Comparison of ENCODE assay signal across 8 cellular contexts in the genomic region with DNA sequence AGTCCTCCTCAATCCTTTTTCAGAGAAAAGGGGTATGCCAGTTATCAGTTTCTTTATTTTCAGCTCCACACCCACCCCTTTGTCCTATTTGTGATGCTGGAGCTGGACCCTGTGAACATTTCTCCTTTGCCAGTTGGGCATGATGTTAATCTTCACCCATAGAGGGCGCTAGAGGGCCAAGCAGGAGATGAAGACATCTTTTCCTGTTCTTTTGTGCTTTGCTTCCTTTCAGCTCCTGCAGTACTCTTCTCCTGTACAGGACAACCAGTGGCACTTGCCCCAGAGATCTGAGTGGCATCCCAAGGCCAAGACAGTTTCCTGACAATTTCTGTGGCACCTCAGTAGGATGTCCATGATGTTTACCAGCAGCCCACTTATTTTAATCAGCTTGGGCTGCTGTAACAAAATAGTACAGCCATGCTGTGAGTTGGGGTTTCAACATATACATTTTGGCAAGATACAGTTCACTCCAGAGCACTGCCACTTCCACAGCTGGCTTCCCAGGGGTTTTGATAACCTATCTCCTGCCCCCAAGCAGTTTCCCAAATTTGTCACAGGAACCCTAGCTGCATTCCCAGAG. TPM values are rescaled to one million over a fixed set of nuclear protein-coding genes. Genes with fewer than 3 reads are reported as not detected.
DNase-seq lines count a peak whose midpoint lies in the region; ATAC-seq lines count a peak whose summit lies in the region.

No MANE protein-coding gene starts in this region.

- H3K27ac ChIP-seq in SJCRH30, result no peak overlapping the region

- H3K4me3 ChIP-seq in SJCRH30, result no peak overlapping the region

- no peaks in the 10 kb centered on the region for H3K4me1 ChIP-seq in SJCRH30

- no peak for ATAC-seq in GM18511 (IDR thresholded peaks at IDR 0.05; ENCODE audit: unreplicated experiment)

- no peaks in the 10 kb centered on the region; the same call in 1 of the 2 replicates for H3K27me3 ChIP-seq in SJCRH30

- H3K9me3 ChIP-seq in SJCRH30 (replicated peaks), result no peaks in the 10 kb centered on the region

- H3K36me3 ChIP-seq in SJCRH30, result no peaks in the 10 kb centered on the region

- peak; percentile 77 for DNase-seq in EH (ENCODE audit: low read depth)
- DNase-seq in LHCN-M2 (ENCODE audit: low read depth), result peak; percentile 60
- peak; percentile 69 to 87 for DNase-seq in SJCRH30
- peak; percentile 27 for DNase-seq in activated naive CD4-positive, alpha-beta T cell treated with anti-CD3 and anti-CD28 coated beads, Interleukin-2, amount 50 U/mL, for 16 hours
- peak; percentile 63 for DNase-seq in iPS DF 19.7 (ENCODE audit: low read depth, low spot score)
- peak; percentile 53 for DNase-seq in stimulated activated CD4-positive, alpha-beta T cell treated with anti-CD3 and anti-CD28 coated beads, Interleukin-1b, Interleukin-23, amount 100 ng/mL, for 48 hours
- DNase-seq in mesenteric fat pad (ENCODE audit: low spot score), result no peak

RNA-seq across cellular contexts. Expression of a gene that starts 4.6 kb away (rescaled TPM):
- not detected in 2 replicates for total RNA-seq in LHCN-M2 (2014; rRNA removed)
- 3.7 TPM for polyA plus RNA-seq in LHCN-M2 (2012)
- not detected in 2 replicates for total RNA-seq in SJCRH30 (2014; rRNA removed; shearing (Covaris generic))
- total RNA-seq in mesenteric fat pad, result 700 TPM

RNA-seq across cellular contexts. Expression of a gene that starts 7.3 kb away (rescaled TPM):
- total RNA-seq in LHCN-M2 (2014; rRNA removed), result not detected in 2 replicates
- not detected for polyA plus RNA-seq in LHCN-M2 (2012)
- total RNA-seq in SJCRH30 (2014; rRNA removed; shearing (Covaris generic)), result not detected in 2 replicates
- total RNA-seq in mesenteric fat pad, result 4.1 TPM

RNA-seq across cellular contexts. Expression of a gene that starts 22.2 kb away (rescaled TPM):
- total RNA-seq in LHCN-M2 (2014; rRNA removed), result 1.7 and 1.9 TPM in 2 replicates
- polyA plus RNA-seq in LHCN-M2 (2012), result 24.0 TPM
- total RNA-seq in SJCRH30 (2014; rRNA removed; shearing (Covaris generic)), result not detected in 2 replicates
- 5,251 TPM for total RNA-seq in mesenteric fat pad

Comparison
In these comparisons a context has a peak if more than half of its experiments do, and no peak if none do; other contexts are left out.
1. RNA of a gene that starts 4.6 kb away (total RNA-seq): 700 TPM in mesenteric fat pad (single experiment); not detected in LHCN-M2 and not detected in SJCRH30; every median in the first group is over 100 times any median in the second.
2. RNA of a gene that starts 22.2 kb away (total RNA-seq): 5,251 TPM in mesenteric fat pad (single experiment); 1.7 to 1.9 TPM in LHCN-M2 and not detected in SJCRH30; every median in the first group is over 1,000 times any median in the second.